ENCODE assay signal across 8 cellular contexts in genomic region chr2:120177011-120177621, GRCh38. TPM values are rescaled to one million over a fixed set of nuclear protein-coding genes. Genes with fewer than 3 reads are reported as not detected.
DNase-seq lines count a peak whose midpoint lies in the region; ATAC-seq, FAIRE-seq and TF ChIP-seq lines count a peak whose summit lies in the region.

No MANE protein-coding gene starts in this region.

- H3K9me3 Mint-ChIP-seq in stimulated activated naive CD8-positive, alpha-beta T cell treated with anti-CD3 and anti-CD28 coated beads, Interleukin-15, Interleukin-2, amounts not matched to agents 100 ng/mL and 50 ng/mL, for 24 hours = no peaks in the 10 kb centered on the region

- peaks cover 59% of the 10 kb centered on the region for H3K4me1 Mint-ChIP-seq in stimulated activated naive CD8-positive, alpha-beta T cell treated with anti-CD3 and anti-CD28 coated beads, Interleukin-15, Interleukin-2, amounts not matched to agents 100 ng/mL and 50 ng/mL, for 24 hours (ENCODE audit: low read depth)

- H3K4me3 ChIP-seq in thyroid gland (replicated peaks in 1 of 3) = no peak overlapping the region

- peak; percentile 75 for DNase-seq in GM18507 (ENCODE audit: extremely low spot score, insufficient read length, low read depth)
- peak; percentile 69 for DNase-seq in SKM-1 (lab: John Stamatoyannopoulos, UW; ENCODE audit: unreplicated experiment)
- DNase-seq in activated naive CD4-positive, alpha-beta T cell treated with anti-CD3 and anti-CD28 coated beads, Interleukin-2, amount 50 U/mL, for 16 hours = peak; percentile 80
- DNase-seq in medulla oblongata (ENCODE audit: extremely low spot score) = peak; percentile 48
- DNase-seq in thyroid gland = no peak
- DNase-seq in NCI-H2227 treated with DMSO at 0.1 percent for 48 hours (lab: John Stamatoyannopoulos, UW) = no peak

- 66 to 74% methylated on average over 15 of the region's 15 CpGs for WGBS in thyroid gland, 2 donors

- H3K27me3 ChIP-seq in thyroid gland = no peaks in the 10 kb centered on the region

- no peaks in the 10 kb centered on the region for H3K36me3 ChIP-seq in thyroid gland

- no peaks in the 10 kb centered on the region for H3K9me3 ChIP-seq in thyroid gland

- H3K27ac Mint-ChIP-seq in stimulated activated naive CD8-positive, alpha-beta T cell treated with anti-CD3 and anti-CD28 coated beads, Interleukin-15, Interleukin-2, amounts not matched to agents 100 ng/mL and 50 ng/mL, for 24 hours = peak overlapping the region; percentile 98

- no peak for TF ChIP-seq CTCF in thyroid gland (IDR thresholded peaks at IDR 0.05)

- FAIRE-seq in GM18507 (lab: Jason Lieb, UNC) = peak; percentile 98

- TF ChIP-seq POLR2A in thyroid gland (IDR thresholded peaks at IDR 0.05) = peak in 1 of 2 donors; percentile 13

- H3K4me3 Mint-ChIP-seq in stimulated activated naive CD8-positive, alpha-beta T cell treated with anti-CD3 and anti-CD28 coated beads, Interleukin-15, Interleukin-2, amounts not matched to agents 100 ng/mL and 50 ng/mL, for 24 hours = peak overlapping the region; percentile 93

- H3K36me3 Mint-ChIP-seq in stimulated activated naive CD8-positive, alpha-beta T cell treated with anti-CD3 and anti-CD28 coated beads, Interleukin-15, Interleukin-2, amounts not matched to agents 100 ng/mL and 50 ng/mL, for 24 hours (ENCODE audit: low read depth) = no peaks in the 10 kb centered on the region

- peaks cover 0 to 14% of the 10 kb centered on the region in 2 donors for H3K4me1 ChIP-seq in thyroid gland

- intact Hi-C loops in thyroid gland (cut with DNase I) = loop anchor here (2.0 to 5.0 kb wide), 2 partner anchors 425 to 476 kb away; no protein-coding TSS in a partner anchor

- no peaks in the 10 kb centered on the region for H3K27me3 Mint-ChIP-seq in stimulated activated naive CD8-positive, alpha-beta T cell treated with anti-CD3 and anti-CD28 coated beads, Interleukin-15, Interleukin-2, amounts not matched to agents 100 ng/mL and 50 ng/mL, for 24 hours

- no peak overlapping the region for H3K27ac ChIP-seq in thyroid gland

- peak; percentile 94 for ATAC-seq in HG02884 (IDR thresholded peaks at IDR 0.05; ENCODE audit: unreplicated experiment)

RNA-seq across cellular contexts. Expression of gene TMEM185B, which starts 46.1 kb away (rescaled TPM):
- total RNA-seq in thyroid gland = 10 to 100 TPM; 35.9 to 47.9 (median 44.6) TPM

Comparison
In these comparisons a context has a peak if more than half of its experiments do, and no peak if none do; other contexts are left out.
1. DNase-seq: peak in GM18507 (single experiment), SKM-1 (single experiment), activated naive CD4-positive, alpha-beta T cell treated with anti-CD3 and anti-CD28 coated beads, Interleukin-2, amount 50 U/mL, for 16 hours (single experiment) and medulla oblongata (single experiment); none in thyroid gland (0 of 2) and NCI-H2227 treated with DMSO at 0.1 percent for 48 hours (single experiment).